In the genomic region with DNA sequence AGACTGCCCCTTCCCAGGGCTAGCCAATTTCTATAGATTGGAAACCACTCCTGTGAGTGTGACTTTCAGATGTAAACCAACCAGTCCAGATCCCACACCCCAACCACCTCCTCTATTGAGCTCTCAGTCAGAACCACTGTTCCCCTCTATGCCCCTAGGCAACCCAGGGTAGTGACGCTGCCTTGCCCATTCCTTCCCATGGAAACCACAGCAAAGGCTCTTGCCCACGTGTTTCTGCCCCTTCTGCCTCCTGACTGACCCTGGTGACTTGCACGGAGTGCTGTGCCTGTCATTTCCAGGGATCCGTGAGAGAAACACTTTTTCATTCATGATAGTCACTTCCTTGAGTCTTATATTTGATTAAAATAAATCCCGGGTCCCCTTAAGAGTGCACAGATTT, we compare ENCODE assay signal across 22 cellular contexts. TPM values are rescaled to one million over a fixed set of nuclear protein-coding genes. Genes with fewer than 3 reads are reported as not detected.
"Had no signal": no experiment of that assay in that cellular context is flagged by ENCODE, and none has a peak within 500 bp of the region (broad histone marks: within the 10 kb centered on the region; RNA-seq: fewer than 3 reads in every experiment).

No MANE protein-coding gene starts in this region.

- ATAC-seq: mucosa of descending colon; naive thymus-derived CD4-positive, alpha-beta T cell; sciatic nerve had no signal

- DNase-seq: dorsolateral prefrontal cortex; effector CD4-positive, alpha-beta T cell; foreskin fibroblast; hypothalamus; immature natural killer cell; islet precursor cell; kidney glomerular epithelial cell; mesenchymal stem cell; mucosa of descending colon; naive thymus-derived CD4-positive, alpha-beta T cell; nucleus accumbens; ovary; stimulated activated CD4-positive, alpha-beta T cell treated with anti-CD3 and anti-CD28 coated beads, Interleukin-12 subunit alpha, Interleukin-12 subunit beta, amount 100 ng/mL, for 4 hours; stimulated activated CD4-positive, alpha-beta T cell treated with anti-CD3 and anti-CD28 coated beads, Interleukin-1b, Interleukin-23, amount 100 ng/mL, for 48 hours; stimulated activated CD4-positive, alpha-beta T cell treated with anti-CD3 and anti-CD28 coated beads, Interleukin-4, amount 100 ng/mL, for 1 hour; stimulated activated CD8-positive, alpha-beta memory T cell treated with anti-CD3 and anti-CD28 coated beads, Interleukin-4, amount 100 ng/mL, for 48 hours; stimulated activated naive CD4-positive, alpha-beta T cell treated with Interleukin-2 at 50 U/mL for 16 hours; stomach; thyroid gland; trophoblast cell had no signal

RNA-seq across cellular contexts. Expression of a gene that starts 32.4 kb away (rescaled TPM):
- total RNA-seq: right atrium auricular region had no signal
- polyA plus RNA-seq: naive thymus-derived CD4-positive, alpha-beta T cell had no signal
